ENCODE assay signal across 8 cellular contexts in the genomic region with DNA sequence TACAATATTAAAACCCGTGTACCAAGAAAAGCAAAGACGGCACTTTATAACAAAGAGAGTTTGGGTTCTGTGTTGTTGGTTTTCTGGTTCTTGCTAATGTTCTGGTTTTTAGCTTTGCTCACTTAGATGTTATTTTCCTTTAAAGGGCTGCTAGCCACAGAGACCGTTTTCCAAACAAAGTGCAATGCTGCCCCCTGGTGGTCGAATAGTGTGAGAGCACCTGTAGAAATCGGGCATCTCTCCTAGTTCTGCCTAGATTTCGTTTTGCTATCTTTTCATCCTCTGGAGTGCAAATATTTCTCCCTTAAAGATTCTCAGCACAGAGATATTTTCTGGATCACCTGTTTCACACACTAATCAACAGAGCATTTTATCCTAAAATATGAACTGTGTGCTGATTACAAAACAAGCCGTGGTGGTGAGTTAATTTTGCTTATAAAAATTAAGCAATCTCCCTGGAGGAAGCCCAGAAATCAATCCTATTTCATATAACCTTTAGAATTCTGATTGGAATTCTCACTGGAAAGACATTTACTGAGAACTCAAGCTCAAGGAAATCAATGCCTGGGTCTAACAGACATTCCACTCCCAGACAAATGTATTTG.
DNase-seq lines count a peak whose midpoint lies in the region; ATAC-seq, FAIRE-seq and TF ChIP-seq lines count a peak whose summit lies in the region.

No MANE protein-coding gene starts in this region.

- no peak overlapping the region for H3K4me3 ChIP-seq in BE2C (ENCODE audit: low read depth, low read length)
- H3K4me3 ChIP-seq in lower lobe of right lung: no peak overlapping the region

- TF ChIP-seq CTCF in BE2C (IDR thresholded peaks at IDR 0.05; ENCODE audit: low read depth, low read length) (peak; percentile 88), lower lobe of right lung (IDR thresholded peaks at IDR 0.05) (peak; percentile 94)

- H3K4me1 ChIP-seq in BE2C (no peaks in the 10 kb centered on the region), lower lobe of right lung (no peaks in the 10 kb centered on the region)

- DNase-seq in BE2C: peak; percentile 80
- DNase-seq in GM19239 (ENCODE audit: insufficient read length, low spot score): peak; percentile 29
- DNase-seq in NCI-H526 treated with DMSO at 0.1 percent for 48 hours (lab: John Stamatoyannopoulos, UW): peak; percentile 28
- peak; percentile 38 to 67 for DNase-seq in activated CD4-positive, alpha-beta T cell treated with anti-CD3 and anti-CD28 coated beads, Interleukin-2, amount 50 U/mL, for 24 hours (ENCODE audit: low read depth in 1 of 2, low spot score in 1 of 2)
- peak; percentile 55 to 71 for DNase-seq in dermis microvascular lymphatic vessel endothelial cell (ENCODE audit: low read depth in 2 of 2)
- DNase-seq in lower lobe of right lung: peak; percentile 78
- DNase-seq in stimulated activated CD8-positive, alpha-beta memory T cell treated with anti-CD3 and anti-CD28 coated beads, Interleukin-12 subunit alpha, Interleukin-12 subunit beta, amount 100 ng/mL, for 24 hours (ENCODE audit: extremely low read depth): peak; percentile 36

- ATAC-seq in HG03457 (IDR thresholded peaks at IDR 0.05; ENCODE audit: unreplicated experiment) (peak; percentile 71), lower lobe of right lung (peak; percentile 78 to 85)

- intact Hi-C loops in lower lobe of right lung (cut with DNase I): no loop called here

- H3K9me3 ChIP-seq in BE2C: no peaks in the 10 kb centered on the region
- no peaks in the 10 kb centered on the region for H3K9me3 ChIP-seq in lower lobe of right lung

- no peak overlapping the region for H3K27ac ChIP-seq in lower lobe of right lung

- H3K27me3 ChIP-seq in BE2C (no peaks in the 10 kb centered on the region), lower lobe of right lung (ENCODE audit: low read depth) (no peaks in the 10 kb centered on the region)

- H3K36me3 ChIP-seq in BE2C: no peaks in the 10 kb centered on the region
- H3K36me3 ChIP-seq in lower lobe of right lung: no peaks in the 10 kb centered on the region

- peak; percentile 93 for FAIRE-seq in GM19239 (lab: Jason Lieb, UNC)

Comparison
In these comparisons a context has a peak if more than half of its experiments do, and no peak if none do; other contexts are left out.
1. DNase-seq: peak in every context shown above with its lines; median percentile 80 in BE2C; 78 in lower lobe of right lung; 63 in dermis microvascular lymphatic vessel endothelial cell; 52 in activated CD4-positive, alpha-beta T cell treated with anti-CD3 and anti-CD28 coated beads, Interleukin-2, amount 50 U/mL, for 24 hours; 36 in stimulated activated CD8-positive, alpha-beta memory T cell treated with anti-CD3 and anti-CD28 coated beads, Interleukin-12 subunit alpha, Interleukin-12 subunit beta, amount 100 ng/mL, for 24 hours; 29 in GM19239; 28 in NCI-H526 treated with DMSO at 0.1 percent for 48 hours.